ENCODE assay signal across 2 cellular contexts in genomic region chr1:2496087-2496622, GRCh38.
TF ChIP-seq lines count a peak whose summit lies in the region.

No MANE protein-coding gene starts in this region.

TF ChIP-seq in HepG2, 621 proteins besides CTCF, POLR2A, EP300 and RAD21 (continues in another document):
- TF ChIP-seq RFXAP (CRISPR knock-in tag; IDR thresholded peaks at IDR 0.05; ENCODE audit: borderline replicate concordance) (no peak), ARID5B (CRISPR knock-in tag; IDR thresholded peaks at IDR 0.05) (no peak), JUND (CRISPR knock-in tag; IDR thresholded peaks at IDR 0.05) (no peak), CAMTA2 (CRISPR knock-in tag; IDR thresholded peaks at IDR 0.05; ENCODE audit: borderline replicate concordance) (no peak), TP53 (CRISPR knock-in tag; conservative IDR thresholded peaks at IDR 0.05) (no peak), ZBTB7A (CRISPR knock-in tag; IDR thresholded peaks at IDR 0.05) (no peak), ZNF780A (CRISPR knock-in tag; IDR thresholded peaks at IDR 0.05) (0 out of 2 replicates have a peak, but pooled peaks have one; percentile 48), ZNF44 (CRISPR knock-in tag; IDR thresholded peaks at IDR 0.05) (no peak), DRAP1 (CRISPR knock-in tag; IDR thresholded peaks at IDR 0.05) (no peak), ZNF580 (CRISPR knock-in tag; IDR thresholded peaks at IDR 0.05; ENCODE audit: borderline replicate concordance, low read depth) (0 out of 2 replicates have a peak, but pooled peaks have one; percentile 23), ZNF18 (CRISPR knock-in tag; IDR thresholded peaks at IDR 0.05; ENCODE audit: insufficient replicate concordance) (no peak), PAXIP1 (CRISPR knock-in tag; conservative IDR thresholded peaks at IDR 0.05) (no peak; the same call in 1 of the 2 replicates), ZNF207 (IDR thresholded peaks at IDR 0.05; ENCODE audit: borderline replicate concordance) (no peak), NR2F6 (IDR thresholded peaks at IDR 0.05) (no peak), NR2F6 (CRISPR knock-in tag; IDR thresholded peaks at IDR 0.05) (peak; percentile 23; the same call in 1 of the 2 replicates), ZNF138 (CRISPR knock-in tag; IDR thresholded peaks at IDR 0.05; ENCODE audit: low read depth) (0 out of 2 replicates have a peak, but pooled peaks have one; percentile 42), RBAK (CRISPR knock-in tag; IDR thresholded peaks at IDR 0.05) (no peak), PHF21A (CRISPR knock-in tag; IDR thresholded peaks at IDR 0.05) (peak; percentile 51; the same call in 1 of the 2 replicates)
- TF ChIP-seq, protein P1, sequence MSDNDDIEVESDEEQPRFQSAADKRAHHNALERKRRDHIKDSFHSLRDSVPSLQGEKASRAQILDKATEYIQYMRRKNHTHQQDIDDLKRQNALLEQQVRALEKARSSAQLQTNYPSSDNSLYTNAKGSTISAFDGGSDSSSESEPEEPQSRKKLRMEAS (IDR thresholded peaks at IDR 0.05), result peak; percentile 78

TF ChIP-seq in GM12878, 131 proteins besides CTCF, POLR2A, EP300 and RAD21:
- TF ChIP-seq ZBTB4 (CRISPR knock-in tag; IDR thresholded peaks at IDR 0.05), result no peak
- peak; percentile 55 for TF ChIP-seq MTA2 (IDR thresholded peaks at IDR 0.05; ENCODE audit: low read depth)
- TF ChIP-seq HDGF (IDR thresholded peaks at IDR 0.05), result peak; percentile 66; the same call in 1 of the 2 replicates
- TF ChIP-seq, protein P2, sequence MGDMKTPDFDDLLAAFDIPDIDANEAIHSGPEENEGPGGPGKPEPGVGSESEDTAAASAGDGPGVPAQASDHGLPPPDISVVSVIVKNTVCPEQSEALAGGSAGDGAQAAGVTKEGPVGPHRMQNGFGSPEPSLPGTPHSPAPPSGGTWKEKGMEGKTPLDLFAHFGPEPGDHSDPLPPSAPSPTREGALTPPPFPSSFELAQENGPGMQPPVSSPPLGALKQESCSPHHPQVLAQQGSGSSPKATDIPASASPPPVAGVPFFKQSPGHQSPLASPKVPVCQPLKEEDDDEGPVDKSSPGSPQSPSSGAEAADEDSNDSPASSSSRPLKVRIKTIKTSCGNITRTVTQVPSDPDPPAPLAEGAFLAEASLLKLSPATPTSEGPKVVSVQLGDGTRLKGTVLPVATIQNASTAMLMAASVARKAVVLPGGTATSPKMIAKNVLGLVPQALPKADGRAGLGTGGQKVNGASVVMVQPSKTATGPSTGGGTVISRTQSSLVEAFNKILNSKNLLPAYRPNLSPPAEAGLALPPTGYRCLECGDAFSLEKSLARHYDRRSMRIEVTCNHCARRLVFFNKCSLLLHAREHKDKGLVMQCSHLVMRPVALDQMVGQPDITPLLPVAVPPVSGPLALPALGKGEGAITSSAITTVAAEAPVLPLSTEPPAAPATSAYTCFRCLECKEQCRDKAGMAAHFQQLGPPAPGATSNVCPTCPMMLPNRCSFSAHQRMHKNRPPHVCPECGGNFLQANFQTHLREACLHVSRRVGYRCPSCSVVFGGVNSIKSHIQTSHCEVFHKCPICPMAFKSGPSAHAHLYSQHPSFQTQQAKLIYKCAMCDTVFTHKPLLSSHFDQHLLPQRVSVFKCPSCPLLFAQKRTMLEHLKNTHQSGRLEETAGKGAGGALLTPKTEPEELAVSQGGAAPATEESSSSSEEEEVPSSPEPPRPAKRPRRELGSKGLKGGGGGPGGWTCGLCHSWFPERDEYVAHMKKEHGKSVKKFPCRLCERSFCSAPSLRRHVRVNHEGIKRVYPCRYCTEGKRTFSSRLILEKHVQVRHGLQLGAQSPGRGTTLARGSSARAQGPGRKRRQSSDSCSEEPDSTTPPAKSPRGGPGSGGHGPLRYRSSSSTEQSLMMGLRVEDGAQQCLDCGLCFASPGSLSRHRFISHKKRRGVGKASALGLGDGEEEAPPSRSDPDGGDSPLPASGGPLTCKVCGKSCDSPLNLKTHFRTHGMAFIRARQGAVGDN (IDR thresholded peaks at IDR 0.05), result 0 out of 2 replicates have a peak, but pooled peaks have one; percentile 25
- TF ChIP-seq GATAD2B (conservative IDR thresholded peaks at IDR 0.05; ENCODE audit: low read depth), result peak; percentile 84
- TF ChIP-seq, protein P3, sequence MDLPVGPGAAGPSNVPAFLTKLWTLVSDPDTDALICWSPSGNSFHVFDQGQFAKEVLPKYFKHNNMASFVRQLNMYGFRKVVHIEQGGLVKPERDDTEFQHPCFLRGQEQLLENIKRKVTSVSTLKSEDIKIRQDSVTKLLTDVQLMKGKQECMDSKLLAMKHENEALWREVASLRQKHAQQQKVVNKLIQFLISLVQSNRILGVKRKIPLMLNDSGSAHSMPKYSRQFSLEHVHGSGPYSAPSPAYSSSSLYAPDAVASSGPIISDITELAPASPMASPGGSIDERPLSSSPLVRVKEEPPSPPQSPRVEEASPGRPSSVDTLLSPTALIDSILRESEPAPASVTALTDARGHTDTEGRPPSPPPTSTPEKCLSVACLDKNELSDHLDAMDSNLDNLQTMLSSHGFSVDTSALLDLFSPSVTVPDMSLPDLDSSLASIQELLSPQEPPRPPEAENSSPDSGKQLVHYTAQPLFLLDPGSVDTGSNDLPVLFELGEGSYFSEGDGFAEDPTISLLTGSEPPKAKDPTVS (IDR thresholded peaks at IDR 0.05; ENCODE audit: low read depth, low read length), result peak; percentile 76; the same call in 1 of the 2 replicates
- TF ChIP-seq MEF2B (IDR thresholded peaks at IDR 0.05; ENCODE audit: partially characterized antibody, poor library complexity, severe bottlenecking), result peak; percentile 60
- TF ChIP-seq IKZF2 (IDR thresholded peaks at IDR 0.05), result peak; percentile 20 to 37; a peak in 2 of 4 replicates
- no peak for TF ChIP-seq MEF2A (IDR thresholded peaks at IDR 0.05; ENCODE audit: insufficient read depth, low read depth, low read length)
- TF ChIP-seq NBN (IDR thresholded peaks at IDR 0.05), result 0 out of 2 replicates have a peak, but pooled peaks have one; percentile 29
- peak; percentile 96 for TF ChIP-seq PAX5 (IDR thresholded peaks at IDR 0.05; ENCODE audit: borderline replicate concordance, low read depth, low read length)
- peak; percentile 77; the same call in 1 of the 2 replicates for TF ChIP-seq TCF12 (IDR thresholded peaks at IDR 0.05; ENCODE audit: low read depth, low read length)
- TF ChIP-seq IKZF1 (conservative IDR thresholded peaks at IDR 0.05), result peak; percentile 78
- TF ChIP-seq DPF2 (IDR thresholded peaks at IDR 0.05), result peak; percentile 95
- TF ChIP-seq NFYA (IDR thresholded peaks at IDR 0.05; ENCODE audit: borderline replicate concordance, low read depth, low read length), result no peak
